Comparison of ENCODE assay signal across 7 cellular contexts in the genomic region with DNA sequence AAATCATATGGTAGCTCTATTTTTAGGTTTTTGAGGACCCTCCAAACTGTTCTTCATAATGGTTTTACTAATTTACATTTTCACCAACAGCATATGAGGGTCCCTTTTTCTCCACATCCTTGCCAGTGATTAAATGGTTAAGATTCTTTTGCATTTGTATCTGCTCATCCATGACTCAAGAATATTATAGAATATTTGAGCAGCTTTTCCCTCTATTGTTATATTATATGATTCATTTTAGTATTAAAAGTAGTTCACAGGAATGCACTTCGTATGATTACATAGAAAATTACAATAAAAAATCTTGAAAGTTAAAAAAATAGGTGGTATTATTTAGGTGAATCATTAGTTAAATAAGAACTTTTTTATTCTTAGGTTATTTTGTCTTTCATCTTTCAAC.
"Had no signal": no experiment of that assay in that cellular context is flagged by ENCODE, and none has a peak within 500 bp of the region (broad histone marks: within the 10 kb centered on the region; RNA-seq: fewer than 3 reads in every experiment).

No MANE protein-coding gene starts in this region.

- FAIRE-seq: GM12878, GM12891, GM12892, GM18507, GM19239 had no signal

- H3K4me3 ChIP-seq: GM12878 had no signal

- DNase-seq: GDM1, GF-D8 had no signal

- ATAC-seq: GM12878 had no signal
